In the genomic region with DNA sequence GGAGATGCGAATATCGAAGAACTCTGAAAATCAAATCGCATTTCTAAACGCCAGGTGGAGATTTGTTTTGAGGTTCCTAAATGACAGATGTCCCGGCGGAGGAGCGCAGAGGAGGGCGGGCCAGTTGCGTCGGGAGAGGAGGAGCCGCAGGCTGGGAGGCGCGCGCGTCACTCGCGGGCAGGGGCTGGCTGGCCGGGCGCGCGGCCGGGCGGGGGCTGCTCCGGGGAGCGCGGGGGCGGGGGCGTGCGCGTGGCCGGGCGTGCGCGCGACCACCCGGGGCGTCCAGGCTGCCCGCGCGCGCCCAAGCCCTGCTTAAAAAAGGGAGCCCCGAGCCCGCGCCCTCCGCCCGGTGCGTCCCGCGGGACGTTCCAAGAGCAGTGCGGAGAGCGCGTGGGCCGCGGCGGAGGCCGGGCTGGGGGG, we compare ENCODE assay signal across 8 cellular contexts. TPM values are rescaled to one million over a fixed set of nuclear protein-coding genes. Genes with fewer than 3 reads are reported as not detected.
DNase-seq lines count a peak whose midpoint lies in the region; ATAC-seq and TF ChIP-seq lines count a peak whose summit lies in the region.

No MANE protein-coding gene starts in this region.

- intact Hi-C loops in natural killer cell (cut with micrococcal nuclease): no loop called here

- no peaks in the 10 kb centered on the region for H3K9me3 Mint-ChIP-seq in activated T-helper 17 cell treated with anti-CD3 and anti-CD28 coated beads, Interleukin-2, amount 50 U/mL, for 72 hours
- no peaks in the 10 kb centered on the region for H3K9me3 Mint-ChIP-seq in natural killer cell

- DNase-seq in DMS153 (lab: John Stamatoyannopoulos, UW): peak; percentile 79
- peak; percentile 59 for DNase-seq in KG1 (lab: John Stamatoyannopoulos, UW)
- DNase-seq in RPMI7951 (ENCODE audit: low read depth): peak; percentile 82
- DNase-seq in fibroblast of mammary gland (ENCODE audit: low read depth): peak; percentile 75
- peak; percentile 76 for DNase-seq in natural killer cell
- DNase-seq in stimulated activated naive CD8-positive, alpha-beta T cell treated with anti-CD3 and anti-CD28 coated beads, Interleukin-15, Interleukin-2, amounts not matched to agents 100 U/mL and 50 U/mL, for 24 hours: peak; percentile 86

- peak overlapping the region; percentile 55 for H3K4me3 ChIP-seq in fibroblast of mammary gland (ENCODE audit: control insufficient read depth, low read depth, low read length)

- TF ChIP-seq CTCF in fibroblast of mammary gland (conservative IDR thresholded peaks at IDR 0.05; ENCODE audit: control insufficient read depth, insufficient read depth, low read depth, low read length) (no peak), natural killer cell (IDR thresholded peaks at IDR 0.05) (no peak)

- ATAC-seq in GM21576 (IDR thresholded peaks at IDR 0.05; ENCODE audit: unreplicated experiment): peak; percentile 57
- ATAC-seq in activated T-helper 17 cell treated with anti-CD3 and anti-CD28 coated beads, Interleukin-2, amount 50 U/mL, for 72 hours (replicated peaks): peak; percentile 87
- peak; percentile 74 to 86 (median 76) for ATAC-seq in natural killer cell
- ATAC-seq in stimulated activated naive CD8-positive, alpha-beta T cell treated with anti-CD3 and anti-CD28 coated beads, Interleukin-15, Interleukin-2, amounts not matched to agents 100 U/mL and 50 U/mL, for 24 hours: peak; percentile 90

- H3K4me3 Mint-ChIP-seq in activated T-helper 17 cell treated with anti-CD3 and anti-CD28 coated beads, Interleukin-2, amount 50 U/mL, for 72 hours: peak overlapping the region; percentile 93
- peak overlapping the region; percentile 98 for H3K4me3 Mint-ChIP-seq in natural killer cell

- peak overlapping the region; percentile 94 for H3K27ac Mint-ChIP-seq in activated T-helper 17 cell treated with anti-CD3 and anti-CD28 coated beads, Interleukin-2, amount 50 U/mL, for 72 hours
- H3K27ac Mint-ChIP-seq in natural killer cell: peak overlapping the region; percentile 96 to 98

- no peaks in the 10 kb centered on the region for H3K27me3 Mint-ChIP-seq in activated T-helper 17 cell treated with anti-CD3 and anti-CD28 coated beads, Interleukin-2, amount 50 U/mL, for 72 hours
- no peaks in the 10 kb centered on the region for H3K27me3 Mint-ChIP-seq in natural killer cell (ENCODE audit: low read depth in 2 of 2)

- H3K4me1 Mint-ChIP-seq in activated T-helper 17 cell treated with anti-CD3 and anti-CD28 coated beads, Interleukin-2, amount 50 U/mL, for 72 hours: peaks cover 10% of the 10 kb centered on the region
- peaks cover 14 to 21% of the 10 kb centered on the region in 2 donors for H3K4me1 Mint-ChIP-seq in natural killer cell

- no peaks in the 10 kb centered on the region for H3K36me3 Mint-ChIP-seq in activated T-helper 17 cell treated with anti-CD3 and anti-CD28 coated beads, Interleukin-2, amount 50 U/mL, for 72 hours (ENCODE audit: low read depth)
- no peaks in the 10 kb centered on the region for H3K36me3 Mint-ChIP-seq in natural killer cell

RNA-seq across cellular contexts. Expression of a gene that starts 47.3 kb away (rescaled TPM):
- total RNA-seq in RPMI7951 (2014; rRNA removed; shearing (Covaris generic)): 376 and 427 TPM in 2 replicates
- 100 to 1,000 TPM; 222 to 316 TPM for total RNA-seq in activated T-helper 17 cell treated with anti-CD3 and anti-CD28 coated beads, Interleukin-2, amount 50 U/mL, for 72 hours
- 100 to 1,000 TPM; 490 to 616 (median 522) TPM for total RNA-seq in natural killer cell

Comparison
In these comparisons a context has a peak if more than half of its experiments do, and no peak if none do; other contexts are left out.
1. Peak in every context shown above with its lines: DNase-seq, ATAC-seq and H3K4me3 ChIP-seq.